Comparison of ENCODE assay signal across 27 cellular contexts in the genomic region with DNA sequence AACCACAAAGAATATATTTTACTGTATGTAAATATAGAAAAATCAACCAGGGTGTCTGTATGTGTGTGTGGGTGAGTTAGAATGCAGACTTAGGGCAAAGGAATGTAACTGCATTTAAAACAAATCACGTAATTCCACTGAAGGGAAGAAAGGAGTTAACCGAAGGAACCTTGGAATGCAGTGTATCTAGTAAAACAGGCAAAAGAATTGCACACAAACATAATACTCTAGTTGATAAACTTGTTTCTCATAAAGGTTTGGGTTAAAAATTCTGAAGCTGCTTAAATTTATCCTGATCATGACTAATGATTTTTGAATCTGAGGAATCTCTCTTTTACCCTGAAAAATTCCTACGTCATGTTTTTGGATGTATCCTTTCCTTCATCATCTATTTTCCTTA.
A peak's percentile ranks its signal among the peaks of the same experiment; 100 is the strongest.
DNase-seq lines count a peak whose midpoint lies in the region; ATAC-seq and TF ChIP-seq lines count a peak whose summit lies in the region.
"Had no signal": no experiment of that assay in that cellular context is flagged by ENCODE, and none has a peak within 500 bp of the region (broad histone marks: within the 10 kb centered on the region; RNA-seq: fewer than 3 reads in every experiment).

No MANE protein-coding gene starts in this region.

- no peaks in the 10 kb centered on the region for H3K36me3 ChIP-seq in adipocyte (ENCODE audit: control insufficient read depth, insufficient read depth, low read length, severe bottlenecking)
- no peaks in the 10 kb centered on the region for H3K36me3 ChIP-seq in hepatocyte (replicated peaks; ENCODE audit: insufficient read depth, low read depth)
- H3K36me3 ChIP-seq: adrenal gland, neutrophil, Peyer's patch, right atrium auricular region, vagina had no signal

- ATAC-seq in GM21423 (IDR thresholded peaks at IDR 0.05; ENCODE audit: unreplicated experiment) = no peak
- no peak for ATAC-seq in GM21717 (IDR thresholded peaks at IDR 0.05; ENCODE audit: unreplicated experiment)
- no peak for ATAC-seq in GM19397 (IDR thresholded peaks at IDR 0.05; ENCODE audit: unreplicated experiment)
- ATAC-seq: A549, left ventricle myocardium superior, SK-N-SH treated with all-trans-retinoic acid at 6 μM for 48 hours had no signal

- no peak overlapping the region for H3K4me2 ChIP-seq in hepatocyte
- H3K4me2 ChIP-seq: A549 had no signal

- no peak overlapping the region for H2AFZ ChIP-seq in hepatocyte

- H3K9me3 ChIP-seq in adipocyte (ENCODE audit: control insufficient read depth, low read length) = peaks cover 9% of the 10 kb centered on the region
- H3K9me3 ChIP-seq in hepatocyte (ENCODE audit: low read depth) = no peaks in the 10 kb centered on the region
- H3K9me3 ChIP-seq: A549, adrenal gland, neutrophil, Peyer's patch, right atrium auricular region, vagina had no signal

- DNase-seq in A172 (ENCODE audit: low spot score) (peak; percentile 46), GM04503 (ENCODE audit: low read depth) (peak; percentile 69), adipocyte (ENCODE audit: low read depth) (peak; percentile 7), hepatocyte (ENCODE audit: low spot score) (peak; percentile 17), COR-L47 (lab: John Stamatoyannopoulos, UW) (no peak)
- DNase-seq: activated CD4-positive, alpha-beta T cell treated with anti-CD3 and anti-CD28 coated beads, Interleukin-2, amount 50 U/mL, for 4 hours; activated CD8-positive, alpha-beta memory T cell treated with anti-CD3 and anti-CD28 coated beads, Interleukin-2, amount 50 U/mL, for 48 hours; activated gamma-delta T cell treated with Interleukin-2 at 50 U/mL for 16 hours; adrenal gland; caudate nucleus; DMS 273 treated with DMSO at 0.1 percent for 48 hours; dorsolateral prefrontal cortex; GOT3; Karpas-422; left ventricle myocardium superior; NCI-H1048; NCI-H2029; NCI-H446; Peyer's patch had no signal

- no peaks in the 10 kb centered on the region for H3K79me2 ChIP-seq in hepatocyte

- H4K20me1 ChIP-seq in hepatocyte (ENCODE audit: insufficient read depth, poor library complexity, severe bottlenecking) = no peaks in the 10 kb centered on the region

- H3K9me2 ChIP-seq in hepatocyte (replicated peaks; ENCODE audit: insufficient read depth) = no peaks in the 10 kb centered on the region

- H3K27ac ChIP-seq in hepatocyte = no peak overlapping the region
- H3K27ac ChIP-seq: A549, adrenal gland, dorsolateral prefrontal cortex, neutrophil, Peyer's patch, right atrium auricular region, vagina had no signal

- H3K9ac ChIP-seq in adipocyte (ENCODE audit: low read length) = no peak overlapping the region

- H3K4me3 ChIP-seq in adipocyte (ENCODE audit: low read length) = no peak overlapping the region
- no peak overlapping the region for H3K4me3 ChIP-seq in hepatocyte
- H3K4me3 ChIP-seq: A549, adrenal gland, dorsolateral prefrontal cortex, Peyer's patch, right atrium auricular region, vagina had no signal

- H3K27me3 ChIP-seq in adipocyte (replicated peaks; ENCODE audit: control insufficient read depth, insufficient read depth, low read length) (no peaks in the 10 kb centered on the region), hepatocyte (no peaks in the 10 kb centered on the region)
- H3K27me3 ChIP-seq: adrenal gland, Peyer's patch, right atrium auricular region, vagina had no signal

- TF ChIP-seq CTCF in hepatocyte (IDR thresholded peaks at IDR 0.05; ENCODE audit: poor library complexity) = no peak

- 57% methylated on average over 3 of the region's 3 CpGs for WGBS in hepatocyte (ENCODE audit: low lambda C conversion rate, missing lambda C conversion rate)

- peaks cover 9% of the 10 kb centered on the region for H3K4me1 ChIP-seq in adipocyte (ENCODE audit: control insufficient read depth, insufficient read depth, low read length)
- H3K4me1 ChIP-seq in hepatocyte (ENCODE audit: insufficient read depth) = no peaks in the 10 kb centered on the region
- H3K4me1 ChIP-seq: A549, adrenal gland, Peyer's patch, right atrium auricular region, vagina had no signal
